20 cellular contexts compared by ENCODE assay signal in genomic region chr17:12509836-12510235, GRCh38.
"Had no signal": no experiment of that assay in that cellular context is flagged by ENCODE, and none has a peak within 500 bp of the region (broad histone marks: within the 10 kb centered on the region; RNA-seq: fewer than 3 reads in every experiment).

No MANE protein-coding gene starts in this region.

- H3K36me3 ChIP-seq: ascending aorta, ovary, prostate gland, right atrium auricular region, tibial artery had no signal

- H3K4me3 ChIP-seq: ascending aorta, ovary, prostate gland, right atrium auricular region, tibial artery had no signal

- H3K27me3 ChIP-seq: ascending aorta, ovary, right atrium auricular region, tibial artery had no signal

- DNase-seq: activated CD4-positive, alpha-beta T cell treated with anti-CD3 and anti-CD28 coated beads for 1 hour; activated CD4-positive, alpha-beta T cell treated with anti-CD3 and anti-CD28 coated beads, Interleukin-2, amount 50 U/mL, for 1 hour; activated CD8-positive, alpha-beta T cell treated with anti-CD3 and anti-CD28 coated beads, Interleukin-2, amount 10 ng/mL, durations not matched to agents 7 days and 5 days; activated gamma-delta T cell treated with Interleukin-2 at 50 U/mL for 16 hours; activated T-cell treated with anti-CD3 and anti-CD28 coated beads, Interleukin-2, amount 50 U/mL, for 1 hour; central memory CD4-positive, alpha-beta T cell; effector memory CD4-positive, alpha-beta T cell; hypothalamus; left ventricle myocardium superior; mammary epithelial cell; midbrain; natural killer cell; ovary; stimulated activated CD4-positive, alpha-beta T cell treated with anti-CD3 and anti-CD28 coated beads, Interleukin-12 subunit alpha, Interleukin-12 subunit beta, amount 100 ng/mL, for 4 hours; stimulated activated CD4-positive, alpha-beta T cell treated with anti-CD3 and anti-CD28 coated beads, Interleukin-4, amount 100 ng/mL, for 4 hours; stimulated activated naive CD8-positive, alpha-beta T cell treated with anti-CD3 and anti-CD28 coated beads, Interleukin-15, Interleukin-2, amounts not matched to agents 100 U/mL and 50 U/mL, for 24 hours; tibial artery had no signal

- ATAC-seq: activated CD8-positive, alpha-beta T cell treated with anti-CD3 and anti-CD28 coated beads, Interleukin-2, amount 10 ng/mL, durations not matched to agents 7 days and 5 days; left ventricle myocardium superior; natural killer cell; stimulated activated naive CD8-positive, alpha-beta T cell treated with anti-CD3 and anti-CD28 coated beads, Interleukin-15, Interleukin-2, amounts not matched to agents 100 U/mL and 50 U/mL, for 24 hours had no signal

- H3K4me1 ChIP-seq: prostate gland, right atrium auricular region had no signal

- H3K27ac ChIP-seq: ascending aorta, ovary, prostate gland, right atrium auricular region had no signal

- H3K9me3 ChIP-seq: ascending aorta, ovary, prostate gland, right atrium auricular region, tibial artery had no signal
